ENCODE assay signal across 12 cellular contexts in genomic region chr7:913736-914520, GRCh38. TPM values are rescaled to one million over a fixed set of nuclear protein-coding genes. Genes with fewer than 3 reads are reported as not detected.
DNase-seq lines count a peak whose midpoint lies in the region; ATAC-seq and TF ChIP-seq lines count a peak whose summit lies in the region.
"Had no signal": no experiment of that assay in that cellular context is flagged by ENCODE, and none has a peak within 500 bp of the region (broad histone marks: within the 10 kb centered on the region; RNA-seq: fewer than 3 reads in every experiment).

No MANE protein-coding gene starts in this region.

- H3K4me1 Mint-ChIP-seq in T-helper 17 cell (peaks cover 9% of the 10 kb centered on the region), GM23338 (peaks cover 4% of the 10 kb centered on the region; the same call in 1 of the 3 replicates)
- H3K4me1 Mint-ChIP-seq in activated CD4-positive, alpha-beta T cell treated with anti-CD3 and anti-CD28 coated beads for 36 hours = peaks cover 10% of the 10 kb centered on the region

- WGBS in testis, 2 donors = 70 to 92% methylated on average over 10 to 30 of the region's 31 CpGs

- TF ChIP-seq POLR2A in testis (IDR thresholded peaks at IDR 0.05) = no peak

- H3K79me2 ChIP-seq in GM23338 (replicated peaks; ENCODE audit: insufficient read depth) = no peaks in the 10 kb centered on the region

- H3K27ac ChIP-seq in layer of hippocampus (ENCODE audit: low read depth, low read length) = peak overlapping the region; percentile 89
- H3K27ac ChIP-seq in testis = no peak overlapping the region
- no peak overlapping the region for H3K27ac ChIP-seq in GM23338 (ENCODE audit: low read depth)
- H3K27ac ChIP-seq: adrenal gland had no signal

- H3K36me3 Mint-ChIP-seq in T-helper 17 cell (ENCODE audit: low read depth) (no peaks in the 10 kb centered on the region), GM23338 (ENCODE audit: low read depth) (no peaks in the 10 kb centered on the region)
- no peaks in the 10 kb centered on the region for H3K36me3 Mint-ChIP-seq in activated CD4-positive, alpha-beta T cell treated with anti-CD3 and anti-CD28 coated beads for 36 hours (ENCODE audit: low read depth)

- CTCF ChIA-PET in activated CD4-positive, alpha-beta T cell treated with anti-CD3 and anti-CD28 coated beads for 36 hours (lab: Charles Lee) = interaction anchor here (0.7 to 0.9 kb wide), 3 partner anchors 14 to 263 kb away, joined by 3 to 4 read pairs (median 3); no protein-coding TSS in a partner anchor

- H3K4me3 Mint-ChIP-seq in T-helper 17 cell (no peak overlapping the region), GM23338 (no peak overlapping the region; the same call in 2 of the 3 replicates)
- no peak overlapping the region for H3K4me3 Mint-ChIP-seq in activated CD4-positive, alpha-beta T cell treated with anti-CD3 and anti-CD28 coated beads for 36 hours

- no peaks in the 10 kb centered on the region for H3K9me2 ChIP-seq in GM23338 (ENCODE audit: insufficient read depth)

- intact Hi-C loops in testis (cut with DNase I; ENCODE audit: low total_unique reads) = no loop called here
- intact Hi-C loops in activated CD4-positive, alpha-beta T cell treated with anti-CD3 and anti-CD28 coated beads for 36 hours (cut with DNase I, micrococcal nuclease) = no loop called here

- H3K27me3 Mint-ChIP-seq in T-helper 17 cell = no peaks in the 10 kb centered on the region
- H3K27me3 Mint-ChIP-seq in GM23338 (ENCODE audit: insufficient read depth, low read depth, poor library complexity) = peaks cover 15% of the 10 kb centered on the region
- H3K27me3 Mint-ChIP-seq in activated CD4-positive, alpha-beta T cell treated with anti-CD3 and anti-CD28 coated beads for 36 hours = no peaks in the 10 kb centered on the region

- POLR2A ChIA-PET in activated CD4-positive, alpha-beta T cell treated with anti-CD3 and anti-CD28 coated beads for 36 hours (lab: Charles Lee) = no interaction called here

- no peaks in the 10 kb centered on the region for H3F3A ChIP-seq in GM23338 (replicated peaks; ENCODE audit: low read depth)

- H3K4me3 ChIP-seq in testis = no peak overlapping the region
- no peak overlapping the region for H3K4me3 ChIP-seq in GM23338
- H3K4me3 ChIP-seq: adrenal gland had no signal

- H3K36me3 ChIP-seq in testis (ENCODE audit: low read depth, missing control alignments) = no peaks in the 10 kb centered on the region
- H3K36me3 ChIP-seq in GM23338 (ENCODE audit: insufficient read depth) = no peaks in the 10 kb centered on the region
- H3K36me3 ChIP-seq: adrenal gland had no signal

- no peaks in the 10 kb centered on the region for H3K9me3 Mint-ChIP-seq in GM23338
- no peaks in the 10 kb centered on the region for H3K9me3 Mint-ChIP-seq in activated CD4-positive, alpha-beta T cell treated with anti-CD3 and anti-CD28 coated beads for 36 hours (ENCODE audit: low read depth)

- H4K20me1 ChIP-seq in GM23338 (replicated peaks; ENCODE audit: insufficient read depth) = no peaks in the 10 kb centered on the region

- H3K9me3 ChIP-seq in T-helper 17 cell (ENCODE audit: control insufficient read depth, low read length, poor library complexity, severe bottlenecking) = no peaks in the 10 kb centered on the region
- H3K9me3 ChIP-seq in testis = no peaks in the 10 kb centered on the region
- H3K9me3 ChIP-seq: adrenal gland had no signal

- no peak overlapping the region for H3K4me2 ChIP-seq in GM23338

- no peak for ATAC-seq in T-helper 17 cell
- ATAC-seq in GM23338 = no peak; the same call in 2 of the 3 replicates
- ATAC-seq in activated CD4-positive, alpha-beta T cell treated with anti-CD3 and anti-CD28 coated beads for 36 hours = no peak

- H3K27ac Mint-ChIP-seq in T-helper 17 cell = peak overlapping the region; percentile 60
- H3K27ac Mint-ChIP-seq in GM23338 = no peak overlapping the region
- no peak overlapping the region for H3K27ac Mint-ChIP-seq in activated CD4-positive, alpha-beta T cell treated with anti-CD3 and anti-CD28 coated beads for 36 hours

- H3K4me1 ChIP-seq in testis = peaks cover 3% of the 10 kb centered on the region
- no peaks in the 10 kb centered on the region for H3K4me1 ChIP-seq in GM23338 (ENCODE audit: insufficient read depth)

- DNase-seq in NCI-H2029 (lab: John Stamatoyannopoulos, UW) = peak; percentile 17
- DNase-seq in NCI-H2029 treated with DMSO at 0.1 percent for 48 hours (lab: John Stamatoyannopoulos, UW) = no peak
- DNase-seq in T-helper 17 cell = no peak
- DNase-seq in testis = peak; percentile 53
- DNase-seq in GM23338 (ENCODE audit: low spot score) = no peak
- no peak for DNase-seq in UCSD-AML1 (lab: John Stamatoyannopoulos, UW; ENCODE audit: unreplicated experiment)
- DNase-seq in activated CD4-positive, alpha-beta T cell treated with anti-CD3 and anti-CD28 coated beads for 36 hours = no peak
- DNase-seq: adrenal gland; DND-41; NK-92 treated with Interleukin-12 subunit alpha and Interleukin-12 subunit beta, amount 100 ng/mL, for 24 hours; T1000 had no signal

- no peak for TF ChIP-seq CTCF in testis (IDR thresholded peaks at IDR 0.05)
- TF ChIP-seq CTCF in GM23338 (conservative IDR thresholded peaks at IDR 0.05; ENCODE audit: low read depth in 2 of 2) = 0 out of 4 replicates have a peak, but pooled peaks of 1 of the 2 experiments have one; percentile 12

- H3K27me3 ChIP-seq in layer of hippocampus (ENCODE audit: control insufficient read depth, insufficient read depth, low read length) (no peaks in the 10 kb centered on the region), testis (no peaks in the 10 kb centered on the region), GM23338 (ENCODE audit: insufficient read depth) (no peaks in the 10 kb centered on the region)
- H3K27me3 ChIP-seq: adrenal gland had no signal

- no peak overlapping the region for H2AFZ ChIP-seq in GM23338

TF ChIP-seq in GM23338, 12 proteins besides CTCF, POLR2A, EP300 and RAD21:
- TF ChIP-seq EZH2 (IDR thresholded peaks at IDR 0.05; ENCODE audit: low read depth, unreplicated experiment) (no peak), REST (IDR thresholded peaks at IDR 0.05; ENCODE audit: unreplicated experiment) (no peak), CREB1 (CRISPR knock-in tag; IDR thresholded peaks at IDR 0.05; ENCODE audit: low read depth) (no peak), ZNF114 (CRISPR knock-in tag; IDR thresholded peaks at IDR 0.05) (no peak), NANOG (IDR thresholded peaks at IDR 0.05; ENCODE audit: borderline replicate concordance) (no peak)

RNA-seq across cellular contexts. Expression of gene GET4, which starts 37.6 kb away (rescaled TPM):
- total RNA-seq in T-helper 17 cell (10 to 100 TPM; 58.5 to 81.0 TPM), testis (100 to 1,000 TPM; 128 to 141 TPM)
- polyA plus RNA-seq in testis (ENCODE audit: insufficient read depth, low read depth, low replicate concordance) (89.0 TPM), GM23338 (2016; fragmentation: Nextera tagmentation; extraction: Ambion mirVana) (48.0 and 54.5 TPM in 2 replicates)
- 55.0 and 79.1 TPM in 2 replicates for total RNA-seq in GM23338 (2014; rRNA removed; shearing (Covaris generic))
- 10 to 100 TPM; 17.7 to 29.7 TPM for total RNA-seq in activated CD4-positive, alpha-beta T cell treated with anti-CD3 and anti-CD28 coated beads for 36 hours

RNA-seq across cellular contexts. Expression of gene ADAP1, which starts 40.6 kb away (rescaled TPM):
- total RNA-seq in T-helper 17 cell (10 to 100 TPM in 1 of 2 donors, 1 to 10 TPM in 1; 6.7 to 15.4 TPM), testis (10 to 100 TPM in 1 of 2 donors, 1 to 10 TPM in 1; 6.1 to 10.9 TPM)
- polyA plus RNA-seq in testis (ENCODE audit: insufficient read depth, low read depth, low replicate concordance) (2.4 TPM), GM23338 (2016; fragmentation: Nextera tagmentation; extraction: Ambion mirVana) (1.9 and 2.2 TPM in 2 replicates)
- 4.3 and 9.6 TPM in 2 replicates for total RNA-seq in GM23338 (2014; rRNA removed; shearing (Covaris generic))
- total RNA-seq in activated CD4-positive, alpha-beta T cell treated with anti-CD3 and anti-CD28 coated beads for 36 hours = 10 to 100 TPM; 13.1 to 14.8 TPM

Comparison
In these comparisons a context has a peak if more than half of its experiments do, and no peak if none do; other contexts are left out.
1. DNase-seq: peak in NCI-H2029 (single experiment) and testis (single experiment); none in NCI-H2029 treated with DMSO at 0.1 percent for 48 hours (single experiment), T-helper 17 cell (0 of 3), GM23338 (single experiment), UCSD-AML1 (single experiment) and activated CD4-positive, alpha-beta T cell treated with anti-CD3 and anti-CD28 coated beads for 36 hours (single experiment).